In the genomic region with DNA sequence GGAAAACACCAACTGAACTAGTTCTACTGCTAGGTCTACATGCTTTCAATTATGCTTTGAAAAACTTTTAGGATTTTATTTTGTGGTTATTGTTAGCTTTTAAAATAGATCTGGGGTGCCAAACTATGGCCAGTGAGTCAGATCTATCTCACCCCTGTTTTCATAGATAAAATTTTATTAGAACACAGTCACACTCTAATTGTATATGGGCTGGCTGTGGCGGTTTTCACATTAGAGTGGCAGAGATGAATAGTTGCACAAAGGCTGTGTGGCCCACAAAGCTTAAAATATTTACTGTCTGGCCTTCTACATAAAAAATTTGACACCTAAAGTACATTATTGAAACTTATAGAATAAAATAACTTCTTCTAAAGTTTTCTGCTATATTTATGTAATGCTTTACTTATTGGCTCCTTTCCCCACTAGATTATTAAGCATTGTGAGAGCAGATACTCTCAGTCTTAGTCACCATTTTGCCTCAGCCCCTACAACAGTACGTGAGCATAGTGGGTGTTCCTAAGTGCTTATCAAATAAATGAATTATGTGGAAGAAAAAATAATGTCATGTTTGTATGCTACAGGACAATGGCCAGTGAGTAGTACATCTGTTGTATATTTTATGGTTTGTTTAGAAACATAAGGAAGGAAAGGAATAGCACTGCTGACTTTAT, we compare ENCODE assay signal across 14 cellular contexts. TPM values are rescaled to one million over a fixed set of nuclear protein-coding genes. Genes with fewer than 3 reads are reported as not detected.
DNase-seq lines count a peak whose midpoint lies in the region; ATAC-seq and TF ChIP-seq lines count a peak whose summit lies in the region.
"Had no signal": no experiment of that assay in that cellular context is flagged by ENCODE, and none has a peak within 500 bp of the region (broad histone marks: within the 10 kb centered on the region; RNA-seq: fewer than 3 reads in every experiment).

No MANE protein-coding gene starts in this region.

- H4K20me1 ChIP-seq in PC-3 (ENCODE audit: low read length), result no peaks in the 10 kb centered on the region

- POLR2A ChIA-PET in PC-3 (lab: Charles Lee; ENCODE audit: unreplicated experiment), result interaction anchor here (0.6 kb wide), 1 partner anchor 546 kb away, joined by 3 read pairs; no protein-coding TSS in a partner anchor

- CTCF ChIA-PET in PC-3 (lab: Charles Lee), result no interaction called here

- BruUV-seq in PC-3 (replicated peaks; lab: Mats Ljungman, UMichigan), result no TSS peak

- peaks cover 14 to 16% of the 10 kb centered on the region in 2 donors for H3K4me1 Mint-ChIP-seq in natural killer cell

- H3K27me3 ChIP-seq in PC-3 (ENCODE audit: low read length), result no peaks in the 10 kb centered on the region

- no peak overlapping the region for H3K9ac ChIP-seq in PC-3 (ENCODE audit: low read length)

- no peak overlapping the region for H2AFZ ChIP-seq in PC-3 (ENCODE audit: low read length)

- H3K9me2 ChIP-seq in PC-3 (replicated peaks; ENCODE audit: low read length), result no peaks in the 10 kb centered on the region

- no peaks in the 10 kb centered on the region for H3K9me3 ChIP-seq in PC-3 (ENCODE audit: low read length)
- H3K9me3 ChIP-seq: psoas muscle had no signal

- in situ Hi-C loops in GM13977 (cut with MboI; ENCODE audit: low pct_unique_long_range_greater_than_20kb, low sequenced_read_pairs, unreplicated experiment), result no loop called here

- peaks cover 22% of the 10 kb centered on the region for H3K4me1 ChIP-seq in PC-3 (ENCODE audit: insufficient read depth, low read length)

- no peaks in the 10 kb centered on the region for H3K9me3 Mint-ChIP-seq in natural killer cell

- no peak overlapping the region for H3K4me3 ChIP-seq in PC-3 (ENCODE audit: low read length)
- H3K4me3 ChIP-seq: psoas muscle had no signal

- peak; percentile 56 for ATAC-seq in PC-3
- no peak for ATAC-seq in natural killer cell
- ATAC-seq: psoas muscle had no signal

- no peak for TF ChIP-seq CTCF in GM13977 (IDR thresholded peaks at IDR 0.05; ENCODE audit: extremely low read depth, insufficient read depth, missing control alignments)
- TF ChIP-seq CTCF in PC-3 (conservative IDR thresholded peaks at IDR 0.05; ENCODE audit: low read depth, low read length), result no peak
- TF ChIP-seq CTCF in natural killer cell (IDR thresholded peaks at IDR 0.05), result no peak

- H3K79me2 ChIP-seq in PC-3 (ENCODE audit: low read length), result peaks cover 19% of the 10 kb centered on the region

- peaks cover 3% of the 10 kb centered on the region; the same call in 1 of the 2 replicates for H3K36me3 ChIP-seq in PC-3 (ENCODE audit: low read depth, low read length)

- DNase-seq in GM13977 (ENCODE audit: low spot score) (peak; percentile 28), HCEC 1CT (peak; percentile 82), PC-3 (peak; percentile 47), glomerular visceral epithelial cell (ENCODE audit: extremely low spot score) (peak; percentile 17), NCI-H345 (lab: John Stamatoyannopoulos, UW) (no peak), middle frontal gyrus (ENCODE audit: extremely low spot score, low spot score) (no peak), NCI-H146 (lab: John Stamatoyannopoulos, UW) (no peak), natural killer cell (no peak)
- DNase-seq: Calu3; kidney glomerular epithelial cell; NCI-H1048; NK-92 treated with Interleukin-12 subunit alpha and Interleukin-12 subunit beta, amount 100 ng/mL, for 24 hours; psoas muscle had no signal

- no peaks in the 10 kb centered on the region for H3F3A ChIP-seq in PC-3 (ENCODE audit: low read length, unreplicated experiment)

- H3K27ac ChIP-seq in PC-3 (ENCODE audit: low read length), result peak overlapping the region; percentile 9; the same call in 1 of the 2 replicates
- H3K27ac ChIP-seq: psoas muscle, VCaP had no signal

- H3K4me3 Mint-ChIP-seq in natural killer cell, result no peak overlapping the region

- H3K27ac Mint-ChIP-seq in natural killer cell, result no peak overlapping the region

- no peaks in the 10 kb centered on the region for H3K36me3 Mint-ChIP-seq in natural killer cell

- no peaks in the 10 kb centered on the region for H3K27me3 Mint-ChIP-seq in natural killer cell (ENCODE audit: low read depth in 2 of 2)

- intact Hi-C loops in PC-3 (cut with micrococcal nuclease), result no loop called here
- intact Hi-C loops in natural killer cell (cut with micrococcal nuclease), result no loop called here

- H3K4me2 ChIP-seq in PC-3 (ENCODE audit: low read length), result no peak overlapping the region; the same call in 1 of the 2 replicates

RNA-seq across cellular contexts. Expression of gene SUV39H2, which starts 5.4 kb away (rescaled TPM):
- total RNA-seq in PC-3 (2014; rRNA removed), result 6.4 and 6.9 TPM in 2 replicates
- 1 to 10 TPM; 3.8 to 5.4 (median 5.2) TPM for total RNA-seq in natural killer cell

RNA-seq across cellular contexts. Expression of gene HSPA14, which starts 35.1 kb away (rescaled TPM):
- 17.5 and 18.1 TPM in 2 replicates for total RNA-seq in PC-3 (2014; rRNA removed)
- total RNA-seq in natural killer cell, result 10 to 100 TPM; 18.9 to 25.6 (median 24.5) TPM

RNA-seq across cellular contexts. Expression of gene MSANTD7, which starts 35.1 kb away (rescaled TPM):
- total RNA-seq in PC-3 (2014; rRNA removed) (8.2 and 10.7 TPM in 2 replicates), natural killer cell (10 to 100 TPM; 19.6 to 25.1 (median 24.0) TPM)

RNA-seq across cellular contexts. Expression of gene CDNF, which starts 35.4 kb away (rescaled TPM):
- 1.2 TPM in 1 of 2 replicates, not detected in the other for total RNA-seq in PC-3 (2014; rRNA removed)
- 1 to 10 TPM; 1.8 to 2.2 (median 1.9) TPM for total RNA-seq in natural killer cell

Comparison
In these comparisons a context has a peak if more than half of its experiments do, and no peak if none do; other contexts are left out.
1. DNase-seq: peak in GM13977 (single experiment), HCEC 1CT (single experiment), PC-3 (single experiment) and glomerular visceral epithelial cell (single experiment); none in NCI-H345 (single experiment), middle frontal gyrus (single experiment), NCI-H146 (single experiment) and natural killer cell (single experiment).